ENCODE assay signal across 17 cellular contexts in genomic region chr20:54645445-54646155, GRCh38.
"Had no signal": no experiment of that assay in that cellular context is flagged by ENCODE, and none has a peak within 500 bp of the region (broad histone marks: within the 10 kb centered on the region; RNA-seq: fewer than 3 reads in every experiment).

No MANE protein-coding gene starts in this region.

- DNase-seq: activated B cell treated with CpG ODN at 0.5 μM for 24 hours; activated CD4-positive, alpha-beta T cell treated with anti-CD3 and anti-CD28 coated beads, Interleukin-2, amount 50 U/mL, for 1 hour; activated CD8-positive, alpha-beta T cell treated with anti-CD3 and anti-CD28 coated beads for 36 hours; activated naive CD4-positive, alpha-beta T cell; activated T-cell treated with anti-CD3 and anti-CD28 coated beads, Interleukin-2, amount 50 U/mL, for 72 hours; anterior cingulate cortex; dermis blood vessel endothelial cell; effector CD4-positive, alpha-beta T cell; foreskin melanocyte; left cardiac atrium; mammary epithelial cell; ovary; stimulated activated CD4-positive, alpha-beta T cell treated with anti-CD3 and anti-CD28 coated beads, Interleukin-15, amount 100 ng/mL, for 24 hours; stimulated activated CD4-positive, alpha-beta T cell treated with anti-CD3 and anti-CD28 coated beads, Interleukin-2, amount 100 ng/mL, for 24 hours; stimulated activated naive CD4-positive, alpha-beta T cell treated with Interleukin-2 at 50 U/mL for 16 hours; T-helper 1 cell had no signal

- ATAC-seq: activated CD8-positive, alpha-beta T cell treated with anti-CD3 and anti-CD28 coated beads for 36 hours; activated naive CD4-positive, alpha-beta T cell treated with anti-CD3 and anti-CD28 coated beads, Interleukin-2, amount 50 U/mL, for 72 hours; activated T-cell treated with anti-CD3 and anti-CD28 coated beads, Interleukin-2, amount 50 U/mL, for 72 hours; left cardiac atrium had no signal
